In genomic region chr2:220682616-220683015, GRCh38 we compare ENCODE assay signal across 29 cellular contexts.
DNase-seq lines count a peak whose midpoint lies in the region; FAIRE-seq and TF ChIP-seq lines count a peak whose summit lies in the region.
"Had no signal": no experiment of that assay in that cellular context is flagged by ENCODE, and none has a peak within 500 bp of the region (broad histone marks: within the 10 kb centered on the region; RNA-seq: fewer than 3 reads in every experiment).

No MANE protein-coding gene starts in this region.

- H4K20me1 ChIP-seq in astrocyte (ENCODE audit: insufficient read depth, low read length) (no peaks in the 10 kb centered on the region), keratinocyte (ENCODE audit: control insufficient read depth, extremely low read depth, insufficient read depth, low read length) (no peaks in the 10 kb centered on the region)

- no peaks in the 10 kb centered on the region for H3K79me2 ChIP-seq in astrocyte (ENCODE audit: insufficient read depth, low read length)
- no peaks in the 10 kb centered on the region for H3K79me2 ChIP-seq in keratinocyte (ENCODE audit: control insufficient read depth, insufficient read depth, low read length)

- no peak overlapping the region for H3K4me3 ChIP-seq in astrocyte (ENCODE audit: insufficient read depth, low read depth, low read length)
- H3K4me3 ChIP-seq in keratinocyte (ENCODE audit: control insufficient read depth in 2 of 3, extremely low read depth in 1 of 3, insufficient read depth in 2 of 3, low read depth in 1 of 3, low read length in 3 of 3): no peak overlapping the region
- no peak overlapping the region for H3K4me3 ChIP-seq in kidney (ENCODE audit: low read length in 2 of 2)
- H3K4me3 ChIP-seq: heart left ventricle, lung, tibial nerve had no signal

- TF ChIP-seq CTCF in HFFc6 (IDR thresholded peaks at IDR 0.05): no peak
- TF ChIP-seq CTCF in astrocyte (IDR thresholded peaks at IDR 0.05; ENCODE audit: insufficient read depth, low read depth, low read length): no peak
- no peak for TF ChIP-seq CTCF in keratinocyte (optimal IDR thresholded peaks at IDR 0.05 in 1 of 3, IDR thresholded peaks at IDR 0.05 in 1 of 3, conservative IDR thresholded peaks at IDR 0.05 in 1 of 3; ENCODE audit: extremely low read depth in 1 of 3, insufficient read depth in 2 of 3, low read length in 3 of 3)
- TF ChIP-seq CTCF in kidney (IDR thresholded peaks at IDR 0.05; ENCODE audit: borderline replicate concordance, extremely low read depth, insufficient read depth): no peak

- H3K27ac Mint-ChIP-seq in HFFc6 (no peak overlapping the region), astrocyte (ENCODE audit: unreplicated experiment) (no peak overlapping the region)
- H3K27ac Mint-ChIP-seq: activated CD8-positive, alpha-beta T cell treated with anti-CD3 and anti-CD28 coated beads, Interleukin-2, amount 10 ng/mL, durations not matched to agents 7 days and 5 days; activated naive CD8-positive, alpha-beta T cell treated with anti-CD3 and anti-CD28 coated beads, Interleukin-2, amount 10 ng/mL, durations not matched to agents 7 days and 5 days; CD4-positive, alpha-beta memory T cell; IgD-negative memory B cell; nephron progenitor cell had no signal

- H3K9me3 Mint-ChIP-seq in HFFc6 (no peaks in the 10 kb centered on the region), astrocyte (ENCODE audit: unreplicated experiment) (no peaks in the 10 kb centered on the region)
- H3K9me3 Mint-ChIP-seq: activated naive CD8-positive, alpha-beta T cell treated with anti-CD3 and anti-CD28 coated beads, Interleukin-2, amount 10 ng/mL, durations not matched to agents 7 days and 5 days; CD4-positive, alpha-beta memory T cell; IgD-negative memory B cell; nephron progenitor cell had no signal

- H3K27me3 Mint-ChIP-seq in HFFc6 (ENCODE audit: insufficient read depth) (no peaks in the 10 kb centered on the region; the same call in 1 of the 2 replicates), astrocyte (ENCODE audit: low read depth, unreplicated experiment) (peaks cover 6% of the 10 kb centered on the region)

- no peak overlapping the region for H3K4me2 ChIP-seq in astrocyte (ENCODE audit: low read length)
- H3K4me2 ChIP-seq in keratinocyte (ENCODE audit: control insufficient read depth, extremely low read depth, insufficient read depth, low read depth, low read length): peak overlapping the region; percentile 6

- H3K4me3 Mint-ChIP-seq in HFFc6: no peak overlapping the region
- H3K4me3 Mint-ChIP-seq in astrocyte (ENCODE audit: unreplicated experiment): no peak overlapping the region
- H3K4me3 Mint-ChIP-seq: activated CD8-positive, alpha-beta T cell treated with anti-CD3 and anti-CD28 coated beads, Interleukin-2, amount 10 ng/mL, durations not matched to agents 7 days and 5 days; activated naive CD8-positive, alpha-beta T cell treated with anti-CD3 and anti-CD28 coated beads, Interleukin-2, amount 10 ng/mL, durations not matched to agents 7 days and 5 days; CD4-positive, alpha-beta memory T cell; IgD-negative memory B cell; nephron progenitor cell had no signal

- FAIRE-seq in astrocyte (lab: Jason Lieb, UNC) (no peak), keratinocyte (lab: Jason Lieb, UNC) (peak; percentile 87), kidney (lab: Jason Lieb, UNC) (no peak)
- FAIRE-seq: GM18507 had no signal

- no peaks in the 10 kb centered on the region for H3K36me3 Mint-ChIP-seq in HFFc6 (ENCODE audit: low read depth)
- no peaks in the 10 kb centered on the region for H3K36me3 Mint-ChIP-seq in astrocyte (ENCODE audit: low read depth, unreplicated experiment)
- H3K36me3 Mint-ChIP-seq: activated naive CD8-positive, alpha-beta T cell treated with anti-CD3 and anti-CD28 coated beads, Interleukin-2, amount 10 ng/mL, durations not matched to agents 7 days and 5 days; CD4-positive, alpha-beta memory T cell; IgD-negative memory B cell had no signal

- no peaks in the 10 kb centered on the region for H3K9me1 ChIP-seq in keratinocyte (ENCODE audit: control insufficient read depth, extremely low read depth, insufficient read depth, low read length)

- H3K27ac ChIP-seq in astrocyte (ENCODE audit: low read depth, low read length) (no peak overlapping the region), keratinocyte (ENCODE audit: control insufficient read depth, insufficient read depth, low read length) (no peak overlapping the region), kidney (ENCODE audit: low read depth in 2 of 2, low read length in 2 of 2) (no peak overlapping the region)
- H3K27ac ChIP-seq: 22Rv1, heart left ventricle, tibial nerve had no signal

- DNase-seq in DMS79 treated with DMSO at 0.1 percent for 48 hours (lab: John Stamatoyannopoulos, UW) (peak; percentile 17), DMS79 (lab: John Stamatoyannopoulos, UW) (no peak), HFFc6 (peak; percentile 23), astrocyte (ENCODE audit: low read depth) (peak; percentile 10), keratinocyte (ENCODE audit: low read depth, low spot score) (no peak), NCI-H524 treated with DMSO at 0.1 percent for 48 hours (lab: John Stamatoyannopoulos, UW) (no peak), kidney (no peak)
- no peak for DNase-seq in effector CD8-positive, alpha-beta T cell (lab: John Stamatoyannopoulos, UW)
- DNase-seq: activated CD8-positive, alpha-beta T cell treated with anti-CD3 and anti-CD28 coated beads, Interleukin-2, amount 10 ng/mL, durations not matched to agents 7 days and 5 days; activated effector memory CD4-positive, alpha-beta T cell treated with Interleukin-2 at 50 U/mL for 16 hours; activated naive CD8-positive, alpha-beta T cell treated with anti-CD3 and anti-CD28 coated beads, Interleukin-2, amount 10 ng/mL, durations not matched to agents 7 days and 5 days; activated T-cell treated with anti-CD3 and anti-CD28 coated beads for 4 hours; CD4-positive, alpha-beta memory T cell; cerebellar nuclear complex; foreskin fibroblast; heart left ventricle; NCI-H1105; NCI-H187 treated with DMSO at 0.1 percent for 48 hours; NCI-H2171 treated with DMSO at 0.1 percent for 48 hours; NCI-H69; nephron progenitor cell; retina; stimulated activated CD4-positive, alpha-beta T cell treated with anti-CD3 and anti-CD28 coated beads, Interleukin-2, amount 100 ng/mL, for 24 hours; T-helper 2 cell had no signal

- H3K36me3 ChIP-seq in astrocyte (ENCODE audit: insufficient read depth, low read length) (no peaks in the 10 kb centered on the region), keratinocyte (ENCODE audit: control insufficient read depth in 2 of 2, extremely low read depth in 1 of 2, insufficient read depth in 2 of 2, low read length in 2 of 2) (no peaks in the 10 kb centered on the region), kidney (ENCODE audit: control insufficient read depth in 1 of 2, insufficient read depth in 2 of 2, low read length in 2 of 2) (no peaks in the 10 kb centered on the region)
- H3K36me3 ChIP-seq: heart left ventricle, tibial nerve had no signal

- H3K27me3 ChIP-seq in astrocyte (ENCODE audit: insufficient read depth, low read length) (no peaks in the 10 kb centered on the region), keratinocyte (ENCODE audit: control insufficient read depth, extremely low read depth, insufficient read depth, low read length) (no peaks in the 10 kb centered on the region)
- H3K27me3 ChIP-seq: heart left ventricle had no signal

- intact Hi-C loops in kidney (cut with DNase I): loop anchor here (10.0 kb wide), 1 partner anchor 892 kb away; the partner anchor contains the start of gene EPHA4

- no peak overlapping the region for H2AFZ ChIP-seq in astrocyte (ENCODE audit: low read depth, low read length)
- H2AFZ ChIP-seq in keratinocyte (ENCODE audit: control insufficient read depth, low read length): no peak overlapping the region

- H3K4me1 Mint-ChIP-seq in HFFc6 (ENCODE audit: low read depth) (peaks cover 11% of the 10 kb centered on the region), astrocyte (ENCODE audit: low read depth, unreplicated experiment) (no peaks in the 10 kb centered on the region)
- H3K4me1 Mint-ChIP-seq: activated naive CD8-positive, alpha-beta T cell treated with anti-CD3 and anti-CD28 coated beads, Interleukin-2, amount 10 ng/mL, durations not matched to agents 7 days and 5 days; CD4-positive, alpha-beta memory T cell; nephron progenitor cell had no signal

- H3K9ac ChIP-seq in astrocyte (ENCODE audit: low read length) (no peak overlapping the region), keratinocyte (ENCODE audit: control insufficient read depth, extremely low read depth, insufficient read depth, low read length) (no peak overlapping the region), kidney (ENCODE audit: low read length in 2 of 2) (no peak overlapping the region)

- no peaks in the 10 kb centered on the region for H3K4me1 ChIP-seq in astrocyte (ENCODE audit: insufficient read depth, low read length)
- peaks cover 3% of the 10 kb centered on the region for H3K4me1 ChIP-seq in keratinocyte (ENCODE audit: control insufficient read depth, extremely low read depth, insufficient read depth, low read length)
- no peaks in the 10 kb centered on the region for H3K4me1 ChIP-seq in kidney (ENCODE audit: control insufficient read depth in 1 of 2, insufficient read depth in 1 of 2, low read depth in 1 of 2, low read length in 2 of 2)
- H3K4me1 ChIP-seq: tibial nerve had no signal

- dilution Hi-C loops in keratinocyte (cut with MboI; ENCODE audit: extremely low pct_ligation_motif_present, low sequenced_read_pairs): no loop called here

- H3K9me3 ChIP-seq in astrocyte (ENCODE audit: insufficient read depth, low read depth, low read length): no peaks in the 10 kb centered on the region
- no peaks in the 10 kb centered on the region for H3K9me3 ChIP-seq in keratinocyte (ENCODE audit: control insufficient read depth, low read depth, low read length)
- no peaks in the 10 kb centered on the region for H3K9me3 ChIP-seq in kidney (ENCODE audit: control insufficient read depth in 1 of 2, low read length in 2 of 2)
- H3K9me3 ChIP-seq: heart left ventricle, tibial nerve had no signal

Comparison
In these comparisons a context has a peak if more than half of its experiments do, and no peak if none do; other contexts are left out.
1. DNase-seq: peak in DMS79 treated with DMSO at 0.1 percent for 48 hours (single experiment), HFFc6 (single experiment) and astrocyte (single experiment); none in DMS79 (single experiment), keratinocyte (single experiment), effector CD8-positive, alpha-beta T cell (single experiment), NCI-H524 treated with DMSO at 0.1 percent for 48 hours (single experiment) and kidney (single experiment).